Comparison of ENCODE assay signal across 23 cellular contexts in the genomic region with DNA sequence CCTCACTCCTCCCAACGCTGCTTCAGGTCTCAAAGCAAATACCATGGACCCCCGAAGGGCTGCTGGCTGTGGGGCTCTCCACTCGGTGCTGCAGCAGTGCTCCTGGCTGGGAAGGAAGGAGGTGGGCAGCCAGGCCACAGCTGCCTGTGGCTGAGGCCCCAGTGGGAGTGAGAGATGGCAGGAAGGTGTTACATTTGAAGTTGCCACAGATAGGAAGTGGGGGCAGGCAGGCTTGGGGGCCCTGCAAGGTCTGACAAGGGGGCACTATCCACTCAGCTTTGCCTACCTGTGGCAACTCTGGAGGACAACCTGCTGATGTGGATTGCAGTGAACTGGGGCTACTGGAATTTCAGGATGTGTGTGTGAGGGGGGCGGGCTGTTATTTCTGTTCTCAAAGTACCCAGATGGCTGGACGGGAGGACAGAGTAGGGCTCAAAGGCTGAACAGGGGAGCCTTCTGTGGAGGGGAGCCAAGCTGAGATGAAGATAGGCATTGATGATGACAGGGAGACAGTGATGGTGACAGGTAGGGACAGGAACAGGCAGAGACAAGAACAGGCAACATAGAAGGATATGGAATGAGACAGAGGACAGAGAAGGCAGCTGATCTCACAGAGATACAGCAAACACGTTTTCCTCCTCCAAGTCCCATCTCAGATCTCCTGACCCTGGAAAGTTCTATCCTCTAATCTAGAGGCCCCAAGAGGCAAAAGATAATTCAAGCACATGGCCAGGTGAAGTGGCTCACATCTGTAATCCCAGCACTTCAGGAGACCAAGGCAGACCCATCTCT. TPM values are rescaled to one million over a fixed set of nuclear protein-coding genes. Genes with fewer than 3 reads are reported as not detected.
DNase-seq lines count a peak whose midpoint lies in the region; ATAC-seq and TF ChIP-seq lines count a peak whose summit lies in the region.
"Had no signal": no experiment of that assay in that cellular context is flagged by ENCODE, and none has a peak within 500 bp of the region (broad histone marks: within the 10 kb centered on the region; RNA-seq: fewer than 3 reads in every experiment).

No MANE protein-coding gene starts in this region.

- H2AFZ ChIP-seq in DND-41 (ENCODE audit: low read depth, low read length), result no peak overlapping the region

- H2AK5ac ChIP-seq in mesendoderm (ENCODE audit: low read length), result no peak overlapping the region

- no peak overlapping the region for H3K23ac ChIP-seq in mesendoderm (ENCODE audit: low read length)

- H2BK5ac ChIP-seq in mesendoderm (ENCODE audit: low read length), result peak overlapping the region; percentile 58

- H3K56ac ChIP-seq in mesendoderm (ENCODE audit: low read length), result peak overlapping the region; percentile 57

- H3K4me1 Mint-ChIP-seq in activated CD8-positive, alpha-beta T cell treated with anti-CD3 and anti-CD28 coated beads for 36 hours (ENCODE audit: low read depth), result peaks cover 61% of the 10 kb centered on the region
- H3K4me1 Mint-ChIP-seq: nephron had no signal

- peaks cover 0 to 8% (median 0%) of the 10 kb centered on the region in 11 experiments; a peak in 5 of 22 replicates for H3K9me3 ChIP-seq in BLaER1 treated with 17β-estradiol and CSF1 and Interleukin-3, amounts not matched to agents 10 nM and 100 nM (replicated peaks in 1 of 11)
- no peaks in the 10 kb centered on the region for H3K9me3 ChIP-seq in DND-41 (ENCODE audit: insufficient read depth, low read length, severe bottlenecking)
- H3K9me3 ChIP-seq in adrenal gland (replicated peaks in 1 of 3), result no peaks in the 10 kb centered on the region
- H3K9me3 ChIP-seq: SJSA1, spleen, thoracic aorta had no signal

- no peaks in the 10 kb centered on the region for H3K27me3 Mint-ChIP-seq in activated CD8-positive, alpha-beta T cell treated with anti-CD3 and anti-CD28 coated beads for 36 hours

- peaks cover 26 to 62% (median 53%) of the 10 kb centered on the region in 10 experiments for H3K4me1 ChIP-seq in BLaER1 treated with 17β-estradiol and CSF1 and Interleukin-3, amounts not matched to agents 10 nM and 100 nM
- H3K4me1 ChIP-seq in DND-41 (ENCODE audit: insufficient read depth, low read length), result peaks cover 5% of the 10 kb centered on the region; the same call in 1 of the 2 replicates
- H3K4me1 ChIP-seq in mesendoderm (ENCODE audit: control insufficient read depth, low read depth, low read length), result peaks cover 18% of the 10 kb centered on the region
- H3K4me1 ChIP-seq in adrenal gland (replicated peaks in 1 of 2), result no peaks in the 10 kb centered on the region
- H3K4me1 ChIP-seq: SJSA1 had no signal

- intact Hi-C loops in activated CD8-positive, alpha-beta T cell treated with anti-CD3 and anti-CD28 coated beads for 36 hours (cut with micrococcal nuclease), result loop anchor here (5.0 kb wide), 1 partner anchor 53 kb away; a partner anchor contains a TSS
- intact Hi-C loops in adrenal gland (cut with DNase I), result no loop called here

- H4K20me1 ChIP-seq in BLaER1 treated with 17β-estradiol and CSF1 and Interleukin-3, amounts not matched to agents 10 nM and 100 nM, result no peaks in the 10 kb centered on the region
- H4K20me1 ChIP-seq in DND-41 (ENCODE audit: insufficient read depth, low read length), result no peaks in the 10 kb centered on the region

- CTCF ChIA-PET in activated CD8-positive, alpha-beta T cell treated with anti-CD3 and anti-CD28 coated beads for 36 hours (lab: Charles Lee), result interaction anchor here (0.8 to 2.2 kb wide), 10 partner anchors 11 to 258 kb away, joined by 3 to 10 read pairs (median 4); a partner anchor contains a TSS

- peak overlapping the region in 7 of 11 experiments; percentile 13 to 63 (median 36); a peak in 11 of 22 replicates for H3K27ac ChIP-seq in BLaER1 treated with 17β-estradiol and CSF1 and Interleukin-3, amounts not matched to agents 10 nM and 100 nM
- H3K27ac ChIP-seq in DND-41 (ENCODE audit: low read length), result no peak overlapping the region
- no peak overlapping the region for H3K27ac ChIP-seq in mesendoderm (ENCODE audit: low read depth, low read length)
- H3K27ac ChIP-seq in adrenal gland, result no peak overlapping the region
- H3K27ac ChIP-seq: SJSA1, thoracic aorta had no signal

- H4K5ac ChIP-seq in mesendoderm (ENCODE audit: low read length), result no peak overlapping the region

- peak overlapping the region in 8 of 11 experiments; percentile 16 to 60 (median 40); a peak in 11 of 22 replicates for H3K9ac ChIP-seq in BLaER1 treated with 17β-estradiol and CSF1 and Interleukin-3, amounts not matched to agents 10 nM and 100 nM
- H3K9ac ChIP-seq in DND-41 (ENCODE audit: low read depth, low read length) (no peak overlapping the region), mesendoderm (ENCODE audit: low read length) (no peak overlapping the region)

- DNase-seq in DND-41 (peak; percentile 29), mesendoderm (no peak), adrenal gland (no peak), foreskin fibroblast (no peak)
- peak; percentile 61 for DNase-seq in activated CD8-positive, alpha-beta T cell treated with anti-CD3 and anti-CD28 coated beads for 36 hours
- DNase-seq: activated CD4-positive, alpha-beta T cell treated with anti-CD3 and anti-CD28 coated beads for 4 hours; activated T-cell treated with anti-CD3 and anti-CD28 coated beads, Interleukin-2, amount 50 U/mL, for 1 hour; aorta; endodermal cell; HCEC 1CT; islet precursor cell; Kasumi-1; NCI-H1417; PC-3; spleen; T1000 had no signal

- peaks cover 5% of the 10 kb centered on the region for H3K36me3 Mint-ChIP-seq in activated CD8-positive, alpha-beta T cell treated with anti-CD3 and anti-CD28 coated beads for 36 hours (ENCODE audit: low read depth)

- H4K8ac ChIP-seq in mesendoderm (ENCODE audit: low read depth, low read length), result no peak overlapping the region

- H3K4ac ChIP-seq in mesendoderm (ENCODE audit: low read depth, low read length), result no peak overlapping the region

- peak overlapping the region; percentile 35 to 85 (median 77); a peak in 21 of 22 replicates for H3K4me2 ChIP-seq in BLaER1 treated with 17β-estradiol and CSF1 and Interleukin-3, amounts not matched to agents 10 nM and 100 nM
- no peak overlapping the region for H3K4me2 ChIP-seq in DND-41 (ENCODE audit: insufficient read depth, low read length)
- no peak overlapping the region for H3K4me2 ChIP-seq in mesendoderm (ENCODE audit: low read length)

- TF ChIP-seq CTCF in DND-41 (IDR thresholded peaks at IDR 0.05; ENCODE audit: borderline replicate concordance, extremely low read depth, low read length, poor library complexity, severe bottlenecking), result no peak
- TF ChIP-seq CTCF in activated CD8-positive, alpha-beta T cell treated with anti-CD3 and anti-CD28 coated beads for 36 hours (IDR thresholded peaks at IDR 0.05), result no peak
- no peak for TF ChIP-seq CTCF in adrenal gland (IDR thresholded peaks at IDR 0.05)
- no peak for TF ChIP-seq CTCF in foreskin fibroblast (IDR thresholded peaks at IDR 0.05; ENCODE audit: low read depth, low read length)

- H2BK15ac ChIP-seq in mesendoderm (replicated peaks; ENCODE audit: low read depth), result no peak overlapping the region

- no CpG with 5 or more reads among the region's 6 CpGs for WGBS in mesendoderm (ENCODE audit: extremely low coverage, insufficient coverage, low lambda C conversion rate)
- WGBS in adrenal gland, 4 donors, result 59 to 75% (median 62%) methylated on average over 6 of the region's 6 CpGs

- H3K4me3 ChIP-seq in BLaER1 treated with 17β-estradiol and CSF1 and Interleukin-3, amounts not matched to agents 10 nM and 100 nM, result no peak overlapping the region
- H3K4me3 ChIP-seq in DND-41 (ENCODE audit: low read depth in 1 of 2, low read length in 2 of 2) (no peak overlapping the region), mesendoderm (ENCODE audit: low read length) (no peak overlapping the region), adrenal gland (no peak overlapping the region), foreskin fibroblast (ENCODE audit: low read depth in 1 of 2, low read length in 2 of 2) (no peak overlapping the region)
- H3K4me3 ChIP-seq: SJSA1, spleen, thoracic aorta had no signal

- no peaks in the 10 kb centered on the region for H3K79me1 ChIP-seq in mesendoderm (ENCODE audit: low read length)

- no peaks in the 10 kb centered on the region for H3K36me3 ChIP-seq in BLaER1 treated with 17β-estradiol and CSF1 and Interleukin-3, amounts not matched to agents 10 nM and 100 nM
- H3K36me3 ChIP-seq in DND-41 (ENCODE audit: insufficient read depth, low read length) (no peaks in the 10 kb centered on the region), mesendoderm (ENCODE audit: control insufficient read depth, insufficient read depth, low read length) (no peaks in the 10 kb centered on the region), adrenal gland (replicated peaks in 1 of 2) (no peaks in the 10 kb centered on the region)
- H3K36me3 ChIP-seq: SJSA1, spleen, thoracic aorta had no signal

- no peak overlapping the region for H2BK120ac ChIP-seq in mesendoderm (ENCODE audit: low read depth, low read length)

- H3K27me3 ChIP-seq in BLaER1 treated with 17β-estradiol and CSF1 and Interleukin-3, amounts not matched to agents 10 nM and 100 nM, result no peaks in the 10 kb centered on the region
- H3K27me3 ChIP-seq in DND-41 (ENCODE audit: insufficient read depth, low read length, poor library complexity), result no peaks in the 10 kb centered on the region
- H3K27me3 ChIP-seq in mesendoderm (ENCODE audit: insufficient read depth, low read length, poor library complexity), result no peaks in the 10 kb centered on the region
- peaks cover 8% of the 10 kb centered on the region for H3K27me3 ChIP-seq in adrenal gland
- H3K27me3 ChIP-seq: SJSA1 had no signal

- H3K27ac Mint-ChIP-seq in activated CD8-positive, alpha-beta T cell treated with anti-CD3 and anti-CD28 coated beads for 36 hours, result peak overlapping the region; percentile 70
- H3K27ac Mint-ChIP-seq: endodermal cell, nephron had no signal

- POLR2A ChIA-PET in activated CD8-positive, alpha-beta T cell treated with anti-CD3 and anti-CD28 coated beads for 36 hours (lab: Charles Lee), result interaction anchor here (0.6 kb wide), 3 partner anchors 19 to 225 kb away, joined by 3 to 4 read pairs (median 3); no protein-coding TSS in a partner anchor

- ATAC-seq in DND-41 (ENCODE audit: insufficient read depth, low read depth) (peak; percentile 59; the same call in 2 of the 3 replicates), HG03196 (IDR thresholded peaks at IDR 0.05; ENCODE audit: unreplicated experiment) (no peak), HG02884 (IDR thresholded peaks at IDR 0.05; ENCODE audit: unreplicated experiment) (no peak)
- ATAC-seq in activated CD8-positive, alpha-beta T cell treated with anti-CD3 and anti-CD28 coated beads for 36 hours, result peak; percentile 47
- ATAC-seq: PC-3 had no signal

- H3K4me3 Mint-ChIP-seq in activated CD8-positive, alpha-beta T cell treated with anti-CD3 and anti-CD28 coated beads for 36 hours, result peak overlapping the region; percentile 51
- H3K4me3 Mint-ChIP-seq: endodermal cell, nephron had no signal

- H3K79me2 ChIP-seq in DND-41 (ENCODE audit: insufficient read depth, low read length), result no peaks in the 10 kb centered on the region
- H3K79me2 ChIP-seq in mesendoderm (ENCODE audit: control insufficient read depth, insufficient read depth, low read length), result no peaks in the 10 kb centered on the region

- TF ChIP-seq POLR2A in adrenal gland (IDR thresholded peaks at IDR 0.05), result no peak

- no peaks in the 10 kb centered on the region for H3K9me3 Mint-ChIP-seq in activated CD8-positive, alpha-beta T cell treated with anti-CD3 and anti-CD28 coated beads for 36 hours
- H3K9me3 Mint-ChIP-seq: nephron had no signal

- H3K18ac ChIP-seq in mesendoderm (ENCODE audit: low read length), result no peak overlapping the region

RNA-seq across cellular contexts. Expression of a gene that starts 1.8 kb away (rescaled TPM):
- total RNA-seq in activated CD8-positive, alpha-beta T cell treated with anti-CD3 and anti-CD28 coated beads for 36 hours, result 1 to 10 TPM in 1 of 2 experiments, under 1 TPM in 1; 0.69 to 1.3 TPM
- polyA plus RNA-seq in mesendoderm (2013, experiment 1 of 2), result 1.4 TPM
- 1.5 TPM for polyA plus RNA-seq in mesendoderm (2013, experiment 2 of 2)
- total RNA-seq in adrenal gland, result under 1 TPM in 1 of 8 donors, not detected in 7; 0.25 TPM
- polyA plus RNA-seq in adrenal gland, result under 1 TPM in 2 of 3 donors, not detected in 1; 0.20 to 0.24 TPM
- total RNA-seq: endodermal cell, lung microvascular endothelial cell, PC-3, SJSA1, thoracic aorta had no signal

RNA-seq across cellular contexts. Expression of a gene that starts 16.9 kb away (rescaled TPM):
- total RNA-seq in activated CD8-positive, alpha-beta T cell treated with anti-CD3 and anti-CD28 coated beads for 36 hours, result 1 to 10 TPM; 4.5 to 6.4 TPM
- polyA plus RNA-seq in mesendoderm (2013, experiment 1 of 2), result 3.8 TPM
- 4.4 TPM for polyA plus RNA-seq in mesendoderm (2013, experiment 2 of 2)
- not detected for total RNA-seq in adrenal gland
- polyA plus RNA-seq in adrenal gland, result under 1 TPM in 2 of 3 donors, not detected in 1; 0.20 to 0.48 TPM
- total RNA-seq: lung microvascular endothelial cell, SJSA1, thoracic aorta had no signal

RNA-seq across cellular contexts. Expression of a gene that starts 39.8 kb away (rescaled TPM):
- total RNA-seq in activated CD8-positive, alpha-beta T cell treated with anti-CD3 and anti-CD28 coated beads for 36 hours, result not detected
- polyA plus RNA-seq in mesendoderm (2013, experiment 1 of 2), result 665 TPM
- polyA plus RNA-seq in mesendoderm (2013, experiment 2 of 2), result 652 TPM
- 1 to 10 TPM in 1 of 8 donors, under 1 TPM in 2, not detected in 5; 0.23 to 1.2 (median 0.72) TPM for total RNA-seq in adrenal gland
- not detected for polyA plus RNA-seq in adrenal gland
- total RNA-seq: aorta, lung microvascular endothelial cell, PC-3, SJSA1, spleen, thoracic aorta had no signal
- polyA plus RNA-seq: aorta, spleen had no signal

RNA-seq across cellular contexts. Expression of a gene that starts 53.0 kb away (rescaled TPM):
- 100 to 1,000 TPM; 324 to 344 TPM for total RNA-seq in activated CD8-positive, alpha-beta T cell treated with anti-CD3 and anti-CD28 coated beads for 36 hours
- 6.4 TPM for polyA plus RNA-seq in mesendoderm (2013, experiment 1 of 2)
- polyA plus RNA-seq in mesendoderm (2013, experiment 2 of 2), result 5.3 TPM
- total RNA-seq in adrenal gland, result 1 to 10 TPM in 6 of 8 donors, not detected in 2; 3.8 to 8.9 (median 4.8) TPM
- 100 to 1,000 TPM in 1 of 3 donors, 10 to 100 TPM in 2; 13.6 to 239 (median 14.1) TPM for polyA plus RNA-seq in adrenal gland
- total RNA-seq: lung microvascular endothelial cell, PC-3, SJSA1 had no signal

Comparison
In these comparisons a context has a peak if more than half of its experiments do, and no peak if none do; other contexts are left out.
1. H3K27ac ChIP-seq: peak in BLaER1 treated with 17β-estradiol and CSF1 and Interleukin-3, amounts not matched to agents 10 nM and 100 nM (7 of 11); none in DND-41 (single experiment), mesendoderm (single experiment) and adrenal gland (0 of 5).
2. H3K4me2 ChIP-seq: peak in BLaER1 treated with 17β-estradiol and CSF1 and Interleukin-3, amounts not matched to agents 10 nM and 100 nM (11 of 11); none in DND-41 (single experiment) and mesendoderm (single experiment).
3. H3K9ac ChIP-seq: peak in BLaER1 treated with 17β-estradiol and CSF1 and Interleukin-3, amounts not matched to agents 10 nM and 100 nM (8 of 11); none in DND-41 (single experiment) and mesendoderm (single experiment).
4. ATAC-seq: peak in DND-41 (single experiment) and activated CD8-positive, alpha-beta T cell treated with anti-CD3 and anti-CD28 coated beads for 36 hours (single experiment); none in HG03196 (single experiment) and HG02884 (single experiment).
5. DNase-seq: peak in DND-41 (single experiment) and activated CD8-positive, alpha-beta T cell treated with anti-CD3 and anti-CD28 coated beads for 36 hours (single experiment); none in mesendoderm (single experiment), adrenal gland (0 of 7) and foreskin fibroblast (0 of 2).
6. RNA of a gene that starts 16.9 kb away (total RNA-seq): 4.5 to 6.4 TPM in activated CD8-positive, alpha-beta T cell treated with anti-CD3 and anti-CD28 coated beads for 36 hours; not detected in adrenal gland; every median in the first group is over 4 times any median in the second.